9 cellular contexts compared by ENCODE assay signal in the genomic region with DNA sequence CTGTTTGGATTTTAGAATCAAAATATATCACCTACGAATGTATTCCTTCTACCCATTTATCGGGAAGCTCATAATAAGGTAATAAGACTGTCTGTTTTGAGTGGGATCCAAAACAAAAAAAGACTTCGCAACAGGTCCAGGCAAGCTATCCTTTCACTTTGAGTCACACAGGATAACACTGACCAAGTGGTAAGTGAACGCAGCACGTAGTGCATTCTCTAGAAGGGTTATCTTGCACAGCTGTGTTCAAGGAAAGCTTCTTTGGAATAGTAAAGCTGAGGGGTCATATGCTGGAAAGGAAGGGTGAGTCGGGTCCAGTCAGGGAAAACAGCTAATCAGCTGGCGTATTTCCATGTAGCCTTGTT. TPM values are rescaled to one million over a fixed set of nuclear protein-coding genes. Genes with fewer than 3 reads are reported as not detected.
DNase-seq lines count a peak whose midpoint lies in the region; ATAC-seq, FAIRE-seq and TF ChIP-seq lines count a peak whose summit lies in the region.
"Had no signal": no experiment of that assay in that cellular context is flagged by ENCODE, and none has a peak within 500 bp of the region (broad histone marks: within the 10 kb centered on the region; RNA-seq: fewer than 3 reads in every experiment).

No MANE protein-coding gene starts in this region.

- no peaks in the 10 kb centered on the region for H3K36me3 ChIP-seq in H1 (ENCODE audit: control insufficient read depth in 2 of 4, insufficient read depth in 4 of 4, low read length in 3 of 4)

- H3K56ac ChIP-seq in H1 (replicated peaks; ENCODE audit: insufficient read length, low read depth, low read length), result no peak overlapping the region

- no peak overlapping the region for H2BK20ac ChIP-seq in H1 (ENCODE audit: low read length)

- no peak overlapping the region for H2BK120ac ChIP-seq in H1 (replicated peaks; ENCODE audit: low read depth, low read length)

- FAIRE-seq in H1 (lab: Jason Lieb, UNC), result no peak

- peaks cover 0 to 5% (median 3%) of the 10 kb centered on the region in 4 experiments; a peak in 5 of 7 replicates for H3K4me1 ChIP-seq in H1 (replicated peaks in 1 of 4; ENCODE audit: control insufficient read depth in 3 of 4, insufficient read depth in 4 of 4, low read length in 3 of 4)

- no peaks in the 10 kb centered on the region for H3K79me2 ChIP-seq in H1 (ENCODE audit: control insufficient read depth in 1 of 2, insufficient read depth in 2 of 2, low read length in 2 of 2)

- H3K27ac Mint-ChIP-seq in nephron progenitor cell, result no peak overlapping the region
- H3K27ac Mint-ChIP-seq: dendritic cell treated with granulocyte-macrophage colony-stimulating factor and Interleukin-4, amounts not matched to agents 40 ng/mL and 50 ng/mL, for 4 days had no signal

- POLR2A ChIA-PET in H1 (lab: Charles Lee; ENCODE audit: partially characterized antibody), result interaction anchor here (0.8 to 1.6 kb wide), 4 partner anchors 12 to 83 kb away, joined by 3 to 5 read pairs (median 3); a partner anchor contains a TSS

- H3K4me1 Mint-ChIP-seq in nephron progenitor cell, result peaks cover 39% of the 10 kb centered on the region

- no peaks in the 10 kb centered on the region for H4K20me1 ChIP-seq in H1 (replicated peaks in 1 of 2; ENCODE audit: control insufficient read depth in 1 of 2, insufficient read depth in 2 of 2, low read length in 2 of 2)

- peak overlapping the region; percentile 81 to 87 for H3K4me2 ChIP-seq in H1 (ENCODE audit: insufficient read depth in 1 of 2, low read depth in 2 of 2, low read length in 2 of 2)

- peaks cover 8% of the 10 kb centered on the region for H3K23me2 ChIP-seq in H1 (ENCODE audit: low read depth, low read length)

- no peak overlapping the region for H4K91ac ChIP-seq in H1 (replicated peaks; ENCODE audit: insufficient read length, low read length)

- no peak for TF ChIP-seq EP300 in H1 (IDR thresholded peaks at IDR 0.05; ENCODE audit: borderline replicate concordance in 1 of 2, low read depth in 2 of 2, low read length in 2 of 2)

- 68% methylated on average over 7 of the region's 7 CpGs; no CpG with 5 or more reads in 1 of the 2 experiments for WGBS in H1 (ENCODE audit: extremely low coverage in 1 of 2, insufficient coverage in 1 of 2, insufficient read length in 1 of 2, insufficient replicate concordance in 2 of 2, low coverage in 1 of 2, low lambda C conversion rate in 2 of 2, missing lambda C conversion rate in 1 of 2), 2 experiments

- no peaks in the 10 kb centered on the region for H3K36me3 Mint-ChIP-seq in nephron progenitor cell (ENCODE audit: low read depth)

- no peak overlapping the region for H2BK15ac ChIP-seq in H1 (ENCODE audit: low read length)

- CTCF ChIA-PET in H1 (lab: Charles Lee; ENCODE audit: partially characterized antibody), result interaction anchor here (0.9 to 1.6 kb wide), 7 partner anchors 17 to 54 kb away, joined by 3 to 6 read pairs (median 4); a partner anchor contains a TSS

- H3K4ac ChIP-seq in H1 (replicated peaks; ENCODE audit: insufficient read length, low read depth, low read length), result no peak overlapping the region

- H3K9ac ChIP-seq in H1 (replicated peaks in 1 of 4; ENCODE audit: extremely low read depth in 1 of 4, low read depth in 3 of 4, low read length in 3 of 4), result no peak overlapping the region

- H3K27me3 ChIP-seq in H1 (replicated peaks in 1 of 4; ENCODE audit: control insufficient read depth in 3 of 4, extremely low read depth in 1 of 4, insufficient read depth in 3 of 4, low read length in 3 of 4), result peaks cover 47 to 74% (median 70%) of the 10 kb centered on the region in 4 experiments

- no peak for TF ChIP-seq CTCF in H1 (IDR thresholded peaks at IDR 0.05; ENCODE audit: control extremely low read depth in 1 of 3, insufficient read depth in 1 of 3, low read depth in 1 of 3, low read length in 3 of 3)
- TF ChIP-seq CTCF in nephron progenitor cell (IDR thresholded peaks at IDR 0.05), result no peak
- TF ChIP-seq CTCF in omental fat pad (IDR thresholded peaks at IDR 0.05), result no peak

- no peak overlapping the region for H3K27ac ChIP-seq in H1 (ENCODE audit: low read depth, low read length)

- ATAC-seq in HG03354 (IDR thresholded peaks at IDR 0.05; ENCODE audit: poor library complexity, severe bottlenecking, unreplicated experiment) (peak; percentile 63), HG03175 (IDR thresholded peaks at IDR 0.05; ENCODE audit: unreplicated experiment) (no peak), omental fat pad (ENCODE audit: low FRiP score) (no peak), HG02623 (IDR thresholded peaks at IDR 0.05; ENCODE audit: unreplicated experiment) (no peak)

- TF ChIP-seq RAD21 in H1 (IDR thresholded peaks at IDR 0.05 in 1 of 2, conservative IDR thresholded peaks at IDR 0.05 in 1 of 2; ENCODE audit: low read depth in 2 of 2, low read length in 2 of 2), result no peak

- H3K4me3 ChIP-seq in GM08714 (ENCODE audit: low read length) (peak overlapping the region; percentile 29; the same call in 1 of the 2 replicates), H1 (ENCODE audit: extremely low read depth in 1 of 4, insufficient read depth in 2 of 4, low read depth in 3 of 4, low read length in 4 of 4) (peak overlapping the region in 3 of 4 experiments; percentile 32 to 59 (median 49); a peak in 3 of 8 replicates)

- no peak overlapping the region for H3K23ac ChIP-seq in H1 (ENCODE audit: insufficient read length)

- no peak overlapping the region for H2AK5ac ChIP-seq in H1 (ENCODE audit: low read depth, low read length)

- no peak overlapping the region for H3K14ac ChIP-seq in H1 (ENCODE audit: insufficient read length)

- H2BK12ac ChIP-seq in H1 (ENCODE audit: low read depth, low read length), result no peak overlapping the region

- no peak overlapping the region for H3K18ac ChIP-seq in H1 (ENCODE audit: extremely low read depth, low read length)

- H2BK5ac ChIP-seq in H1 (ENCODE audit: low read depth, low read length), result no peak overlapping the region

- H4K8ac ChIP-seq in H1 (ENCODE audit: extremely low read depth, insufficient read depth, low read length), result no peak overlapping the region

- H3K4me3 Mint-ChIP-seq in nephron progenitor cell, result peak overlapping the region; percentile 82

- DNase-seq in H1 (ENCODE audit: low read depth in 1 of 2, low spot score in 2 of 2) (no peak), nephron progenitor cell (no peak), omental fat pad (ENCODE audit: low spot score) (no peak)
- DNase-seq in activated CD8-positive, alpha-beta memory T cell treated with anti-CD3 and anti-CD28 coated beads, Interleukin-2, amount 50 U/mL, for 4 hours, result no peak

- H3K27me3 Mint-ChIP-seq in nephron progenitor cell (ENCODE audit: low read depth, poor library complexity), result peaks cover 98% of the 10 kb centered on the region

- H4K5ac ChIP-seq in H1 (ENCODE audit: insufficient read length, low read depth, low read length), result no peak overlapping the region

- no peaks in the 10 kb centered on the region for H3K9me3 ChIP-seq in H1 (ENCODE audit: insufficient read depth in 2 of 2, low read depth in 1 of 2, low read length in 1 of 2)

- no peaks in the 10 kb centered on the region for H3K79me1 ChIP-seq in H1 (ENCODE audit: low read depth, low read length)

- TF ChIP-seq POLR2A in H1 (IDR thresholded peaks at IDR 0.05; ENCODE audit: control extremely low read depth in 1 of 2, low read depth in 2 of 2, low read length in 2 of 2), result no peak

- H2AFZ ChIP-seq in H1 (ENCODE audit: low read length), result no peak overlapping the region

- no peaks in the 10 kb centered on the region for H3K9me3 Mint-ChIP-seq in nephron progenitor cell
- H3K9me3 Mint-ChIP-seq: dendritic cell treated with granulocyte-macrophage colony-stimulating factor and Interleukin-4, amounts not matched to agents 40 ng/mL and 50 ng/mL, for 4 days had no signal

RNA-seq across cellular contexts. Expression of a gene that starts 22.3 kb away (rescaled TPM):
- total RNA-seq in H1 (2021; fragmentation: NEBNext Ultra II Directional; extraction: Animal tissue kit (Norgen Biotek cat#: 25700)), result 0.60 and 0.75 TPM in 2 replicates
- 1.0 and 1.5 TPM in 2 replicates for polyA plus RNA-seq in H1 (2011; rRNA removed)
- 0.54 TPM for polyA plus RNA-seq in H1 (2011; cell fraction: cytosol; rRNA removed)
- 1.7 TPM for polyA plus RNA-seq in H1 (2011; cell fraction: nucleus; rRNA removed)
- 0.76 to 1.2 TPM (median 0.92 TPM) in 4 replicates for polyA plus RNA-seq in H1 (2012, experiment 1 of 2)
- 0.89 TPM for polyA plus RNA-seq in H1 (2012, experiment 2 of 2)
- polyA plus RNA-seq in H1 (2013, experiment 1 of 2), result 1.2 TPM
- 0.83 TPM for polyA plus RNA-seq in H1 (2013, experiment 2 of 2)
- polyA minus RNA-seq in H1 (2011; rRNA and poly(A)+ RNA removed), result 0.38 TPM in 1 of 2 replicates, not detected in the other
- polyA minus RNA-seq in H1 (2011; cell fraction: cytosol; rRNA and poly(A)+ RNA removed), result not detected
- not detected for polyA minus RNA-seq in H1 (2011; cell fraction: nucleus; rRNA and poly(A)+ RNA removed)
- total RNA-seq in omental fat pad, result 1 to 10 TPM; 1.0 to 3.2 (median 2.0) TPM

RNA-seq across cellular contexts. Expression of a gene that starts 34.7 kb away (rescaled TPM):
- not detected in 2 replicates for total RNA-seq in H1 (2021; fragmentation: NEBNext Ultra II Directional; extraction: Animal tissue kit (Norgen Biotek cat#: 25700))
- polyA plus RNA-seq in H1 (2011; rRNA removed), result 0.18 and 0.35 TPM in 2 replicates
- polyA plus RNA-seq in H1 (2011; cell fraction: cytosol; rRNA removed), result not detected
- polyA plus RNA-seq in H1 (2011; cell fraction: nucleus; rRNA removed), result not detected
- polyA plus RNA-seq in H1 (2012, experiment 1 of 2), result 0.16 to 0.42 TPM (median 0.28 TPM) in 3 of 4 replicates, not detected in the other
- polyA plus RNA-seq in H1 (2012, experiment 2 of 2), result 0.16 TPM
- not detected for polyA plus RNA-seq in H1 (2013, experiment 1 of 2)
- polyA plus RNA-seq in H1 (2013, experiment 2 of 2), result not detected
- polyA minus RNA-seq in H1 (2011; rRNA and poly(A)+ RNA removed), result not detected in 2 replicates
- polyA minus RNA-seq in H1 (2011; cell fraction: cytosol; rRNA and poly(A)+ RNA removed), result not detected
- polyA minus RNA-seq in H1 (2011; cell fraction: nucleus; rRNA and poly(A)+ RNA removed), result not detected
- 10 to 100 TPM in 1 of 4 donors, 1 to 10 TPM in 3; 1.4 to 14.1 (median 3.9) TPM for total RNA-seq in omental fat pad

RNA-seq across cellular contexts. Expression of a gene that starts 43.7 kb away (rescaled TPM):
- 4.2 and 5.2 TPM in 2 replicates for total RNA-seq in H1 (2021; fragmentation: NEBNext Ultra II Directional; extraction: Animal tissue kit (Norgen Biotek cat#: 25700))
- 1.8 and 3.7 TPM in 2 replicates for polyA plus RNA-seq in H1 (2011; rRNA removed)
- 4.8 TPM for polyA plus RNA-seq in H1 (2011; cell fraction: cytosol; rRNA removed)
- 1.4 TPM for polyA plus RNA-seq in H1 (2011; cell fraction: nucleus; rRNA removed)
- polyA plus RNA-seq in H1 (2012, experiment 1 of 2), result 5.5 to 7.6 TPM (median 6.4 TPM) in 4 replicates
- 3.0 TPM for polyA plus RNA-seq in H1 (2012, experiment 2 of 2)
- polyA plus RNA-seq in H1 (2013, experiment 1 of 2), result 9.1 TPM
- 8.7 TPM for polyA plus RNA-seq in H1 (2013, experiment 2 of 2)
- polyA minus RNA-seq in H1 (2011; rRNA and poly(A)+ RNA removed), result 1.4 and 2.3 TPM in 2 replicates
- 1.5 TPM for polyA minus RNA-seq in H1 (2011; cell fraction: cytosol; rRNA and poly(A)+ RNA removed)
- 4.6 TPM for polyA minus RNA-seq in H1 (2011; cell fraction: nucleus; rRNA and poly(A)+ RNA removed)
- total RNA-seq in omental fat pad, result 1 to 10 TPM; 2.8 to 4.8 (median 4.3) TPM

RNA-seq across cellular contexts. Expression of a gene that starts 43.9 kb away (rescaled TPM):
- total RNA-seq in H1 (2021; fragmentation: NEBNext Ultra II Directional; extraction: Animal tissue kit (Norgen Biotek cat#: 25700)), result 1.7 and 2.3 TPM in 2 replicates
- polyA plus RNA-seq in H1 (2011; rRNA removed), result 1.9 and 3.7 TPM in 2 replicates
- polyA plus RNA-seq in H1 (2011; cell fraction: cytosol; rRNA removed), result 3.5 TPM
- 4.7 TPM for polyA plus RNA-seq in H1 (2011; cell fraction: nucleus; rRNA removed)
- polyA plus RNA-seq in H1 (2012, experiment 1 of 2), result 1.7 to 3.0 TPM (median 2.9 TPM) in 4 replicates
- 0.42 TPM for polyA plus RNA-seq in H1 (2012, experiment 2 of 2)
- polyA plus RNA-seq in H1 (2013, experiment 1 of 2), result 3.6 TPM
- polyA plus RNA-seq in H1 (2013, experiment 2 of 2), result 3.7 TPM
- 2.6 and 4.5 TPM in 2 replicates for polyA minus RNA-seq in H1 (2011; rRNA and poly(A)+ RNA removed)
- polyA minus RNA-seq in H1 (2011; cell fraction: cytosol; rRNA and poly(A)+ RNA removed), result 0.95 TPM
- 1.4 TPM for polyA minus RNA-seq in H1 (2011; cell fraction: nucleus; rRNA and poly(A)+ RNA removed)
- total RNA-seq in omental fat pad, result 10 to 100 TPM; 14.7 to 24.9 (median 20.0) TPM

RNA-seq across cellular contexts. Expression of a gene that starts 44.7 kb away (rescaled TPM):
- 0.17 TPM in 1 of 2 replicates, not detected in the other for total RNA-seq in H1 (2021; fragmentation: NEBNext Ultra II Directional; extraction: Animal tissue kit (Norgen Biotek cat#: 25700))
- 0.09 and 0.19 TPM in 2 replicates for polyA plus RNA-seq in H1 (2011; rRNA removed)
- polyA plus RNA-seq in H1 (2011; cell fraction: cytosol; rRNA removed), result 0.21 TPM
- polyA plus RNA-seq in H1 (2011; cell fraction: nucleus; rRNA removed), result 0.91 TPM
- polyA plus RNA-seq in H1 (2012, experiment 1 of 2), result 0.10 to 0.31 TPM (median 0.22 TPM) in 4 replicates
- polyA plus RNA-seq in H1 (2012, experiment 2 of 2), result 0.26 TPM
- 0.39 TPM for polyA plus RNA-seq in H1 (2013, experiment 1 of 2)
- polyA plus RNA-seq in H1 (2013, experiment 2 of 2), result 0.26 TPM
- polyA minus RNA-seq in H1 (2011; rRNA and poly(A)+ RNA removed), result 0.32 TPM in 1 of 2 replicates, not detected in the other
- not detected for polyA minus RNA-seq in H1 (2011; cell fraction: cytosol; rRNA and poly(A)+ RNA removed)
- polyA minus RNA-seq in H1 (2011; cell fraction: nucleus; rRNA and poly(A)+ RNA removed), result not detected
- 100 to 1,000 TPM in 1 of 4 donors, 10 to 100 TPM in 3; 23.0 to 116 (median 62.6) TPM for total RNA-seq in omental fat pad
